Comparison of ENCODE assay signal across 11 cellular contexts in the genomic region with DNA sequence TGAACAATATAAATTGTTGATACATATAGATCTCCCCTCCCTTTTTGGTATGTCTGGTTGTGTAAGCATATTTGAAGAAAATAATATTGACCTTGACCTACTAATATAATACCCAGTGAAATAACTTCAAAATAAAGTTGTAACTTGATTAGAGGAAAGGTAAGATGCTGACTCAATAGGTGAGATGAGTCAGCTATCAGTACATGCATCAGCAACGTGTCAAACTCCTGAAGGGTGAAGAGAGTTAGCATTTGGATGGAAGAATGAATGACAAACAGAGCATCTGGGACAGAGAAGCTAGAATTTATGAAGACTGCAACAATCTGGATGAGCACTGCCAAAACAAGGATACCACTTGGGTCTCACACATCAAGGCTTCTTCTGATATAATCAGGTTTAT.
A peak's percentile ranks its signal among the peaks of the same experiment; 100 is the strongest.
DNase-seq lines count a peak whose midpoint lies in the region; ATAC-seq, FAIRE-seq and TF ChIP-seq lines count a peak whose summit lies in the region.
"Had no signal": no experiment of that assay in that cellular context is flagged by ENCODE, and none has a peak within 500 bp of the region (broad histone marks: within the 10 kb centered on the region; RNA-seq: fewer than 3 reads in every experiment).

No MANE protein-coding gene starts in this region.

- H3K4me2 ChIP-seq in keratinocyte (ENCODE audit: control insufficient read depth, extremely low read depth, insufficient read depth, low read depth, low read length) = peak overlapping the region; percentile 10
- H3K4me2 ChIP-seq in GM23248 (ENCODE audit: unreplicated experiment) = no peak overlapping the region

- H2AFZ ChIP-seq in keratinocyte (ENCODE audit: control insufficient read depth, low read length) = no peak overlapping the region
- no peak overlapping the region for H2AFZ ChIP-seq in GM23248

- no peaks in the 10 kb centered on the region for H3K9me3 ChIP-seq in RWPE2 (ENCODE audit: severe bottlenecking)
- H3K9me3 ChIP-seq in keratinocyte (ENCODE audit: control insufficient read depth, low read depth, low read length) = no peaks in the 10 kb centered on the region
- no peaks in the 10 kb centered on the region for H3K9me3 ChIP-seq in GM23248 (ENCODE audit: low read depth)
- H3K9me3 ChIP-seq: ascending aorta, suprapubic skin had no signal

- no peak overlapping the region for H3K4me3 ChIP-seq in GM12865 (ENCODE audit: low read depth, low read length)
- H3K4me3 ChIP-seq in RWPE2 (ENCODE audit: severe bottlenecking) = no peak overlapping the region
- no peak overlapping the region for H3K4me3 ChIP-seq in keratinocyte (ENCODE audit: control insufficient read depth in 2 of 3, extremely low read depth in 1 of 3, insufficient read depth in 2 of 3, low read depth in 1 of 3, low read length in 3 of 3)
- H3K4me3 ChIP-seq in GM23248 = no peak overlapping the region
- H3K4me3 ChIP-seq: ascending aorta, suprapubic skin had no signal

- TF ChIP-seq CTCF in GM12865 (IDR thresholded peaks at IDR 0.05; ENCODE audit: insufficient read depth, low read depth, low read length, missing control alignments) (no peak), RWPE2 (IDR thresholded peaks at IDR 0.05; ENCODE audit: poor library complexity, severe bottlenecking) (no peak), keratinocyte (optimal IDR thresholded peaks at IDR 0.05 in 1 of 3, IDR thresholded peaks at IDR 0.05 in 1 of 3, conservative IDR thresholded peaks at IDR 0.05 in 1 of 3; ENCODE audit: extremely low read depth in 1 of 3, insufficient read depth in 2 of 3, low read length in 3 of 3) (no peak)

- H3K9ac ChIP-seq in keratinocyte (ENCODE audit: control insufficient read depth, extremely low read depth, insufficient read depth, low read length) (no peak overlapping the region), GM23248 (no peak overlapping the region)

- no peaks in the 10 kb centered on the region for H3K9me2 ChIP-seq in GM23248 (ENCODE audit: insufficient read depth)

- DNase-seq in GM12865 (ENCODE audit: low read depth) (peak; percentile 35), GM19239 (ENCODE audit: insufficient read length, low spot score) (no peak), RWPE2 (ENCODE audit: low spot score) (no peak), keratinocyte (ENCODE audit: low read depth, low spot score) (no peak), UCSD-AML1 (lab: John Stamatoyannopoulos, UW; ENCODE audit: unreplicated experiment) (no peak), NCI-H1694 treated with DMSO at 0.1 percent for 48 hours (lab: John Stamatoyannopoulos, UW) (no peak), GM23248 (no peak)
- DNase-seq: NCI-H1694, SHP77 had no signal

- H3K79me2 ChIP-seq in keratinocyte (ENCODE audit: control insufficient read depth, insufficient read depth, low read length) = peaks cover 61% of the 10 kb centered on the region
- peaks cover 100% of the 10 kb centered on the region for H3K79me2 ChIP-seq in GM23248 (ENCODE audit: insufficient read depth)

- no peaks in the 10 kb centered on the region for H3K36me3 ChIP-seq in RWPE2 (ENCODE audit: low read depth)
- H3K36me3 ChIP-seq in keratinocyte (ENCODE audit: control insufficient read depth in 2 of 2, extremely low read depth in 1 of 2, insufficient read depth in 2 of 2, low read length in 2 of 2) = peaks cover 0 to 2% of the 10 kb centered on the region in 2 experiments
- H3K36me3 ChIP-seq in GM23248 (ENCODE audit: low read depth) = no peaks in the 10 kb centered on the region
- H3K36me3 ChIP-seq: ascending aorta, suprapubic skin had no signal

- H3K4me1 ChIP-seq in RWPE2 (ENCODE audit: insufficient read depth, poor library complexity, severe bottlenecking) (peaks cover 41% of the 10 kb centered on the region), keratinocyte (ENCODE audit: control insufficient read depth, extremely low read depth, insufficient read depth, low read length) (peaks cover 39% of the 10 kb centered on the region), GM23248 (ENCODE audit: insufficient read depth) (peaks cover 23% of the 10 kb centered on the region)

- peaks cover 3% of the 10 kb centered on the region for H3K9me1 ChIP-seq in keratinocyte (ENCODE audit: control insufficient read depth, extremely low read depth, insufficient read depth, low read length)

- H3K27me3 ChIP-seq in RWPE2 (ENCODE audit: insufficient read depth, poor library complexity, severe bottlenecking) (no peaks in the 10 kb centered on the region), keratinocyte (ENCODE audit: control insufficient read depth, extremely low read depth, insufficient read depth, low read length) (no peaks in the 10 kb centered on the region), GM23248 (replicated peaks; ENCODE audit: insufficient read depth) (no peaks in the 10 kb centered on the region)
- H3K27me3 ChIP-seq: ascending aorta, suprapubic skin had no signal

- ATAC-seq in RWPE2 (ENCODE audit: low read depth) = peak; percentile 70

- FAIRE-seq in GM19239 (lab: Jason Lieb, UNC) (peak; percentile 72), keratinocyte (lab: Jason Lieb, UNC) (peak; percentile 85)

- WGBS in GM23248 (ENCODE audit: low coverage in 1 of 2, low lambda C conversion rate in 2 of 2, missing lambda C conversion rate in 2 of 2), 2 experiments = 44 to 45% methylated on average over 1 of the region's 1 CpG

- peaks cover 8% of the 10 kb centered on the region for H3F3A ChIP-seq in GM23248 (ENCODE audit: insufficient read depth)

- H4K20me1 ChIP-seq in keratinocyte (ENCODE audit: control insufficient read depth, extremely low read depth, insufficient read depth, low read length) = no peaks in the 10 kb centered on the region
- H4K20me1 ChIP-seq in GM23248 (ENCODE audit: insufficient read depth) = peaks cover 11% of the 10 kb centered on the region

- dilution Hi-C loops in keratinocyte (cut with MboI; ENCODE audit: extremely low pct_ligation_motif_present, low sequenced_read_pairs) = no loop called here

- peak overlapping the region; percentile 5 for H3K27ac ChIP-seq in RWPE2 (ENCODE audit: poor library complexity, severe bottlenecking)
- peak overlapping the region; percentile 66 for H3K27ac ChIP-seq in keratinocyte (ENCODE audit: control insufficient read depth, insufficient read depth, low read length)
- H3K27ac ChIP-seq in GM23248 = no peak overlapping the region
- H3K27ac ChIP-seq: ascending aorta, suprapubic skin had no signal

- in situ Hi-C loops in GM23248 (cut with MboI) = no loop called here
